In genomic region chr17:82397449-82398335, GRCh38 we compare ENCODE assay signal across 1 cellular context.
A peak's percentile ranks its signal among the peaks of the same experiment; 100 is the strongest.
TF ChIP-seq lines count a peak whose summit lies in the region.

No MANE protein-coding gene starts in this region.

TF ChIP-seq in K562, 482 proteins besides CTCF, POLR2A, EP300 and RAD21:
- TF ChIP-seq GABPB2 (CRISPR knock-in tag; conservative IDR thresholded peaks at IDR 0.05): no peak
- TF ChIP-seq POLR2G (IDR thresholded peaks at IDR 0.05; ENCODE audit: low read depth, low read length): peak; percentile 36; the same call in 1 of the 2 replicates
